7 cellular contexts compared by ENCODE assay signal in the genomic region with DNA sequence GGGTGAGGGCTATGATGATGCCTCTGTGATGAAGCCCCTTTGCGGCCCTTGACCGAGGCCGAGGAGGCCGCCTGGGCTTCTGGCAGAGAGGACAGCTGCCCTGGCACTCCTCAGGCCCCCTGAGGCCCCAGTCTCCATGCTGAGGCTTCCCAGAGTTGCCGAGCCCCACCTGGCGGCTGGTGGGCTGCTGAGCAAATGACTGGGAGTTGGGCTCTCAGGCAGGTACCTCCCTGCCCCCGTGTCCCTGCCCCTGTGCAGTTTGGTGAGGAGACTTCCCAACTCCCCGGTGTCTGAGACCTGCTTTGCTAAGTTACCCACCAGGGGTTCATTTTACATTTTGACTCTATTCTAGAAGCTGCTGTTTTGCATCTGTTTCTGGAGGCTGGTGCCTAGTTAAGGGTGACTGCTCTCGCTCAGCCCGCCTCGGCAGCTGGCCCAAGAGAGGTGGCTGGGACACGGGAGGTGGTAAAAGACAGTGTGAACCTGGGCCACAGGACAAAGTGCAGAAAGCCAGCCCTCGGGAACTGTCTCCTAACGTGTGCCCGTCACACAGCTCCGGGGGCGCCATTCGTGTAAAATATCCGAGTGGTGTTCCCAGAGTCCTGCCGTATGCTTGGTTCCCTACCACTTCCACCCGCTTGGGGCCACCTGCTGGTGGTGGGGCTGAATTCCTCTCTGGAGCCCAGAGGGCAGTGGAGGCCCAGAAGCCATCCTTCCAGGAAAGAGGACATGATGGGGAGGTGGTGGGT.
DNase-seq lines count a peak whose midpoint lies in the region; ATAC-seq, FAIRE-seq and TF ChIP-seq lines count a peak whose summit lies in the region.

No MANE protein-coding gene starts in this region.

- TF ChIP-seq CTCF in GM12874 (IDR thresholded peaks at IDR 0.05; ENCODE audit: insufficient read depth, low read depth, low read length) (peak; percentile 23; the same call in 1 of the 2 replicates), choroid plexus epithelial cell (conservative IDR thresholded peaks at IDR 0.05; ENCODE audit: low read depth, low read length) (peak; percentile 49), pancreas (IDR thresholded peaks at IDR 0.05) (peak in 1 of 4 donors; percentile 7)

- H3K36me3 ChIP-seq in Karpas-422 (ENCODE audit: insufficient read depth, low read length) (no peaks in the 10 kb centered on the region), pancreas (peaks cover 0 to 60% (median 27%) of the 10 kb centered on the region in 3 donors)

- H3K9me2 ChIP-seq in Karpas-422 (replicated peaks; ENCODE audit: insufficient read depth, low read length): no peaks in the 10 kb centered on the region

- H3K4me3 ChIP-seq in Karpas-422 (ENCODE audit: low read length): peak overlapping the region; percentile 73
- no peak overlapping the region for H3K4me3 ChIP-seq in choroid plexus epithelial cell (ENCODE audit: low read depth, low read length)
- H3K4me3 ChIP-seq in pancreas: no peak overlapping the region

- H3K79me2 ChIP-seq in Karpas-422 (ENCODE audit: low read length): no peaks in the 10 kb centered on the region

- H3K9me3 ChIP-seq in Karpas-422 (ENCODE audit: low read length) (no peaks in the 10 kb centered on the region), pancreas (no peaks in the 10 kb centered on the region)

- H3K9ac ChIP-seq in Karpas-422 (ENCODE audit: low read length): peak overlapping the region; percentile 71

- WGBS in pancreas, 2 donors: 83 to 86% methylated on average over 21 of the region's 21 CpGs

- peak overlapping the region; percentile 32; the same call in 1 of the 2 replicates for H2AFZ ChIP-seq in Karpas-422 (ENCODE audit: low read length)

- H3K27me3 ChIP-seq in Karpas-422 (ENCODE audit: low read length) (no peaks in the 10 kb centered on the region), pancreas (no peaks in the 10 kb centered on the region)

- peak overlapping the region; percentile 92 for H3K4me2 ChIP-seq in Karpas-422 (ENCODE audit: low read depth, low read length, poor library complexity, severe bottlenecking)

- no peak for FAIRE-seq in pancreas (lab: Jason Lieb, UNC)

- peak overlapping the region; percentile 86 for H3K27ac ChIP-seq in Karpas-422 (ENCODE audit: low read length)
- no peak overlapping the region for H3K27ac ChIP-seq in pancreas

- intact Hi-C loops in pancreas (cut with DNase I): loop anchor here (2.0 to 10.0 kb wide), 3 partner anchors 87 to 91 kb away; no protein-coding TSS in a partner anchor

- DNase-seq in Karpas-422 (peak; percentile 94), choroid plexus epithelial cell (ENCODE audit: low read depth) (no peak), pancreas (peak in 3 of 6 donors; percentile 25 to 64 (median 59)), COR-L47 (lab: John Stamatoyannopoulos, UW) (no peak), GF-D8 (lab: John Stamatoyannopoulos, UW) (no peak)

- H3K4me1 ChIP-seq in Karpas-422 (ENCODE audit: low read length) (peaks cover 31% of the 10 kb centered on the region), pancreas (no peaks in the 10 kb centered on the region)

- peak; percentile 16 to 48 (median 20) for ATAC-seq in pancreas
- no peak for ATAC-seq in HG02852 (IDR thresholded peaks at IDR 0.05; ENCODE audit: unreplicated experiment)

- no peaks in the 10 kb centered on the region for H4K20me1 ChIP-seq in Karpas-422 (ENCODE audit: insufficient read depth, low read depth, low read length)
